15 cellular contexts compared by ENCODE assay signal in the genomic region with DNA sequence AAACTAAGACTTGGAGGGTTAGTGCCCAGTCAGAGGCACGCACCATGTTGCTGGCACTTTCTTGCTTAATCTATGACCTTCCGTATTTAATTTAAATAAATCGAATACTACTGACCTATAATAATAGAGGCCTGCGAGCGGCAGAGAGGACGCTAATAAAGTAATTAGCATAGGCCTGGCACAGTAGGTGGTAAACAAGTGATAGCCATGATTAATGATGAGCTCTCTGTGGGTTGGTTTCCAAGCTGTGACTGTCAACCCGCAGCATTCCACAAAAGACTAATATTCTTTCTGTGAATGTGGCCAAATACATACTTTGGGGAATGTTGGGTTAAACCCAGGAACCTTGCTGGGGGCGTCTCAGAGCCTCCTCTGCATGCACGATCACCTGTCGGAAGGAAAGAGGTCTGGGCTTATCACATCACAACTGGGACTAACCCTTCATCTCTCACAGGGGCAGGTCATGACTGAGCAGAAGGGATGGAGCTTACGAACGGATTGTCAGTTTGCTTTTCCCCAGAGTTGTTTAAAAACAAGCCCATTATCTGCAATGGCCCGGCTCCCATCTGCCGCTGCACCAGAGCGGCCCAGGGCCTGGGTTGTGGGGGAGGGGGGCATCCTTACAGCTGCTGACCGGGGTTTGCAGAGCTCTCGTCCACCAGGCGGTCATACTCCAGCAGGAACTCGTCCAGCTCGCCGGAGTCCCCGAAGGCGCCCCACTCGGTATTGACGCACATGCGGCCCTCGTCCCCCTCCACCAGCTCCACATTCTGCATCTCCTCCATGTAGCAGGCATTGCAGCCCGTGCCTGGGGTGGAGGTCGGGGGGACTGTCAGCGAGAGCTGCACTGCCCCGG. TPM values are rescaled to one million over a fixed set of nuclear protein-coding genes. Genes with fewer than 3 reads are reported as not detected.
DNase-seq lines count a peak whose midpoint lies in the region; ATAC-seq and TF ChIP-seq lines count a peak whose summit lies in the region.
"Had no signal": no experiment of that assay in that cellular context is flagged by ENCODE, and none has a peak within 500 bp of the region (broad histone marks: within the 10 kb centered on the region; RNA-seq: fewer than 3 reads in every experiment).

No MANE protein-coding gene starts in this region.

- no peak overlapping the region for H3K4me3 ChIP-seq in CD8-positive, alpha-beta T cell (ENCODE audit: low read depth, low read length)
- H3K4me3 ChIP-seq in fibroblast of lung (replicated peaks in 1 of 4; ENCODE audit: control extremely low read depth in 1 of 4, insufficient read depth in 1 of 4, low read depth in 3 of 4, low read length in 4 of 4), result no peak overlapping the region

- no peak overlapping the region for H3K27ac ChIP-seq in CD8-positive, alpha-beta T cell (ENCODE audit: low read depth, low read length)
- no peak overlapping the region for H3K27ac ChIP-seq in fibroblast of lung (ENCODE audit: insufficient read depth, low read length)
- H3K27ac ChIP-seq: heart right ventricle had no signal

- no peak overlapping the region for H3K27ac Mint-ChIP-seq in CD8-positive, alpha-beta T cell
- H3K27ac Mint-ChIP-seq in nephron, result peak overlapping the region; percentile 42 to 88 (median 45)

- TF ChIP-seq CTCF in CD8-positive, alpha-beta T cell (IDR thresholded peaks at IDR 0.05), result no peak
- TF ChIP-seq CTCF in fibroblast of lung (conservative IDR thresholded peaks at IDR 0.05 in 1 of 2, IDR thresholded peaks at IDR 0.05 in 1 of 2; ENCODE audit: low read depth in 1 of 2, low read length in 2 of 2) (no peak), nephron (IDR thresholded peaks at IDR 0.05; ENCODE audit: unreplicated experiment in 3 of 3) (no peak)

- intact Hi-C loops in CD8-positive, alpha-beta T cell (cut with DNase I, micrococcal nuclease), result no loop called here

- H3K27me3 Mint-ChIP-seq in CD8-positive, alpha-beta T cell (ENCODE audit: low read depth), result peaks cover 2% of the 10 kb centered on the region
- peaks cover 48% of the 10 kb centered on the region for H3K27me3 Mint-ChIP-seq in nephron (ENCODE audit: low read depth)

- CTCF ChIA-PET in CD8-positive, alpha-beta T cell (lab: Charles Lee), result interaction anchor here (0.6 kb wide), 1 partner anchor 10 kb away, joined by 3 read pairs; no protein-coding TSS in a partner anchor

- peaks cover 8% of the 10 kb centered on the region for H3K4me1 ChIP-seq in CD8-positive, alpha-beta T cell (ENCODE audit: insufficient read depth, low read length)
- H3K4me1 ChIP-seq in fibroblast of lung (ENCODE audit: control insufficient read depth, extremely low read depth, insufficient read depth, low read length), result no peaks in the 10 kb centered on the region

- POLR2A ChIA-PET in CD8-positive, alpha-beta T cell (lab: Charles Lee), result interaction anchor here (1.0 kb wide), 1 partner anchor 67 kb away, joined by 3 read pairs; no protein-coding TSS in a partner anchor

- peak overlapping the region; percentile 55 for H3K4me3 Mint-ChIP-seq in CD8-positive, alpha-beta T cell
- H3K4me3 Mint-ChIP-seq in nephron, result peak overlapping the region in 2 of 3 experiments; percentile 46 to 48

- H3K9me3 ChIP-seq in CD8-positive, alpha-beta T cell (ENCODE audit: low read length), result no peaks in the 10 kb centered on the region
- no peaks in the 10 kb centered on the region for H3K9me3 ChIP-seq in fibroblast of lung (ENCODE audit: control insufficient read depth, insufficient read depth, low read depth, low read length)
- H3K9me3 ChIP-seq: heart right ventricle had no signal

- H4K20me1 ChIP-seq in fibroblast of lung (ENCODE audit: control insufficient read depth, extremely low read depth, insufficient read depth, low read length), result no peaks in the 10 kb centered on the region

- DNase-seq in CD8-positive, alpha-beta T cell, result no peak
- DNase-seq in NCI-H524 (lab: John Stamatoyannopoulos, UW) (peak; percentile 79 to 93), fibroblast of lung (ENCODE audit: low read depth in 2 of 2) (peak; percentile 27 to 36), KBM-7 (no peak), SHP77 treated with DMSO at 0.1 percent for 48 hours (lab: John Stamatoyannopoulos, UW) (no peak)
- no peak for DNase-seq in stimulated activated naive CD4-positive, alpha-beta T cell treated with Interleukin-2 at 50 U/mL for 16 hours (lab: John Stamatoyannopoulos, UW)
- DNase-seq: MV-4-11, NCI-H446, T-helper 9 cell had no signal

- no peak overlapping the region for H2AFZ ChIP-seq in fibroblast of lung (ENCODE audit: low read length)

- H3K27me3 ChIP-seq in CD8-positive, alpha-beta T cell (ENCODE audit: insufficient read depth, low read length), result no peaks in the 10 kb centered on the region
- peaks cover 18% of the 10 kb centered on the region for H3K27me3 ChIP-seq in fibroblast of lung (ENCODE audit: control insufficient read depth, insufficient read depth, low read length)

- H3K4me1 Mint-ChIP-seq in CD8-positive, alpha-beta T cell (ENCODE audit: low read depth), result peaks cover 10% of the 10 kb centered on the region
- peaks cover 58% of the 10 kb centered on the region for H3K4me1 Mint-ChIP-seq in nephron

- ATAC-seq in CD8-positive, alpha-beta T cell, result no peak
- no peak for ATAC-seq in HG02884 (IDR thresholded peaks at IDR 0.05; ENCODE audit: unreplicated experiment)

- H3K36me3 Mint-ChIP-seq in CD8-positive, alpha-beta T cell, result no peaks in the 10 kb centered on the region
- H3K36me3 Mint-ChIP-seq in nephron (ENCODE audit: low read depth), result no peaks in the 10 kb centered on the region
- H3K36me3 Mint-ChIP-seq: CD14-positive monocyte had no signal

- in situ Hi-C loops in KBM-7 (cut with MboI; ENCODE audit: low pct_unique_long_range_greater_than_20kb, low sequenced_read_pairs), result no loop called here

- no peak overlapping the region for H3K4me2 ChIP-seq in fibroblast of lung (ENCODE audit: extremely low read depth, insufficient read depth, low read length)

- H3K9ac ChIP-seq in fibroblast of lung (ENCODE audit: insufficient read depth, low read length), result no peak overlapping the region

- no peaks in the 10 kb centered on the region for H3K79me2 ChIP-seq in fibroblast of lung (ENCODE audit: control insufficient read depth, insufficient read depth, low read length)

- H3K36me3 ChIP-seq in CD8-positive, alpha-beta T cell (ENCODE audit: insufficient read depth, low read length), result no peaks in the 10 kb centered on the region
- H3K36me3 ChIP-seq in fibroblast of lung (ENCODE audit: control insufficient read depth, insufficient read depth, low read length), result no peaks in the 10 kb centered on the region
- H3K36me3 ChIP-seq: heart right ventricle had no signal

- H3K9me3 Mint-ChIP-seq in CD8-positive, alpha-beta T cell, result no peaks in the 10 kb centered on the region
- H3K9me3 Mint-ChIP-seq in nephron, result no peaks in the 10 kb centered on the region

RNA-seq across cellular contexts. Expression of a gene that starts 6.1 kb away (rescaled TPM):
- total RNA-seq in CD8-positive, alpha-beta T cell, result not detected
- not detected in 2 replicates for total RNA-seq in fibroblast of lung
- polyA plus RNA-seq in fibroblast of lung, result not detected in 2 replicates
- polyA plus RNA-seq in fibroblast of lung (2012), result not detected in 2 replicates
- not detected in 2 replicates for polyA minus RNA-seq in fibroblast of lung (ENCODE audit: low replicate concordance)
- total RNA-seq: RPMI7951 had no signal
- polyA plus RNA-seq: CD14-positive monocyte had no signal

RNA-seq across cellular contexts. Expression of a gene that starts 23.9 kb away (rescaled TPM):
- 10 to 100 TPM; 44.0 to 48.9 TPM for total RNA-seq in CD8-positive, alpha-beta T cell
- total RNA-seq in fibroblast of lung, result 58.8 and 76.5 TPM in 2 replicates
- polyA plus RNA-seq in fibroblast of lung, result 69.8 and 122 TPM in 2 replicates
- 101 and 168 TPM in 2 replicates for polyA plus RNA-seq in fibroblast of lung (2012)
- 110 and 231 TPM in 2 replicates for polyA minus RNA-seq in fibroblast of lung (ENCODE audit: low replicate concordance)

RNA-seq across cellular contexts. Expression of a gene that starts 42.0 kb away (rescaled TPM):
- 1 to 10 TPM in 1 of 2 experiments, under 1 TPM in 1; 0.78 to 1.1 TPM for total RNA-seq in CD8-positive, alpha-beta T cell
- 0.77 and 1.7 TPM in 2 replicates for total RNA-seq in fibroblast of lung
- polyA plus RNA-seq in fibroblast of lung, result 0.14 and 0.18 TPM in 2 replicates
- 0.69 and 0.80 TPM in 2 replicates for polyA plus RNA-seq in fibroblast of lung (2012)
- polyA minus RNA-seq in fibroblast of lung (ENCODE audit: low replicate concordance), result not detected in 2 replicates
- total RNA-seq: astrocyte had no signal
- polyA plus RNA-seq: CD14-positive monocyte had no signal

RNA-seq across cellular contexts. Expression of a gene that starts 43.1 kb away (rescaled TPM):
- total RNA-seq in CD8-positive, alpha-beta T cell, result 10 to 100 TPM; 15.9 to 22.6 TPM
- total RNA-seq in fibroblast of lung, result 116 and 133 TPM in 2 replicates
- polyA plus RNA-seq in fibroblast of lung, result 24.1 and 44.4 TPM in 2 replicates
- polyA plus RNA-seq in fibroblast of lung (2012), result 72.1 and 157 TPM in 2 replicates
- polyA minus RNA-seq in fibroblast of lung (ENCODE audit: low replicate concordance), result 93.3 and 303 TPM in 2 replicates
- polyA plus RNA-seq: CD14-positive monocyte had no signal

RNA-seq across cellular contexts. Expression of a gene that starts 53.5 kb away (rescaled TPM):
- total RNA-seq in CD8-positive, alpha-beta T cell, result 100 to 1,000 TPM; 111 to 114 TPM
- 59.8 and 90.0 TPM in 2 replicates for total RNA-seq in fibroblast of lung
- 96.4 and 99.0 TPM in 2 replicates for polyA plus RNA-seq in fibroblast of lung
- polyA plus RNA-seq in fibroblast of lung (2012), result 114 and 119 TPM in 2 replicates
- polyA minus RNA-seq in fibroblast of lung (ENCODE audit: low replicate concordance), result 247 and 273 TPM in 2 replicates

Comparison
In these comparisons a context has a peak if more than half of its experiments do, and no peak if none do; other contexts are left out.
1. DNase-seq: peak in NCI-H524 (2 of 2) and fibroblast of lung (2 of 2); none in CD8-positive, alpha-beta T cell (0 of 7), KBM-7 (single experiment), SHP77 treated with DMSO at 0.1 percent for 48 hours (single experiment) and stimulated activated naive CD4-positive, alpha-beta T cell treated with Interleukin-2 at 50 U/mL for 16 hours (single experiment).